ENCODE assay signal across 1 cellular context in the genomic region with DNA sequence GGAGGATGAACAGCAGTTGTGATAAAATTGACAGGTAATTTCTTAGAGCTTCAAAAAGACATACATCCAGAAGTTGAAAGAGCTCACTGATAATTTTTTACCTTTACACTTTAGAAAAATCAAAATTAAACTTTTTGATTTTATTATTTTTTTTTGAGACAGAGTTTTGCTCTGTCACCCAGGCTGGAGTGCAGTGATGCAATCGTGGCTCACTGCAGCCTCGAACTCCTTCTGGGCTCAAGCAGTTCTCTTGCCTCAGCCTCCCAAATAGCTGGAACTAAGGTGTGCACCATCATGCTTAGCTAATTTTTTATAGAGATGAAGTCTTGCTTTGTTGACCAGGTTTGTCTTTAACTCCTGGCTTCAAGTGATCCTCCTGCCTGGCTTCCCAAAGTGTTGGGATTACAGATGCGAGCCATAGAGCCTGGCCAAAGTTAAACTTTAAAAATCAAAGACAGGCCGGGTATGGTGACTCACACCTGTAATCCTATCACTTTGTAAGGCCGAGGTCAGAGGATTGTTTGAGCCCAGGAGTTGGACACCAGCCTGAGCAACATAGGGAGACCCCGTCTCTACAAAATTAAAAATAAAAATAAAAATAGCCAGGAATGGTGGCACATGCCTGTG.
A peak's percentile ranks its signal among the peaks of the same experiment; 100 is the strongest.
TF ChIP-seq lines count a peak whose summit lies in the region.

No MANE protein-coding gene starts in this region.

TF ChIP-seq in HCT116, 20 proteins besides CTCF, POLR2A, EP300 and RAD21:
- peak; percentile 11 for TF ChIP-seq TCF7L2 (IDR thresholded peaks at IDR 0.05; ENCODE audit: borderline replicate concordance, extremely low read depth, insufficient read depth, insufficient read length)
- TF ChIP-seq, protein P1, sequence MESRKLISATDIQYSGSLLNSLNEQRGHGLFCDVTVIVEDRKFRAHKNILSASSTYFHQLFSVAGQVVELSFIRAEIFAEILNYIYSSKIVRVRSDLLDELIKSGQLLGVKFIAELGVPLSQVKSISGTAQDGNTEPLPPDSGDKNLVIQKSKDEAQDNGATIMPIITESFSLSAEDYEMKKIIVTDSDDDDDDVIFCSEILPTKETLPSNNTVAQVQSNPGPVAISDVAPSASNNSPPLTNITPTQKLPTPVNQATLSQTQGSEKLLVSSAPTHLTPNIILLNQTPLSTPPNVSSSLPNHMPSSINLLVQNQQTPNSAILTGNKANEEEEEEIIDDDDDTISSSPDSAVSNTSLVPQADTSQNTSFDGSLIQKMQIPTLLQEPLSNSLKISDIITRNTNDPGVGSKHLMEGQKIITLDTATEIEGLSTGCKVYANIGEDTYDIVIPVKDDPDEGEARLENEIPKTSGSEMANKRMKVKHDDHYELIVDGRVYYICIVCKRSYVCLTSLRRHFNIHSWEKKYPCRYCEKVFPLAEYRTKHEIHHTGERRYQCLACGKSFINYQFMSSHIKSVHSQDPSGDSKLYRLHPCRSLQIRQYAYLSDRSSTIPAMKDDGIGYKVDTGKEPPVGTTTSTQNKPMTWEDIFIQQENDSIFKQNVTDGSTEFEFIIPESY (IDR thresholded peaks at IDR 0.05; ENCODE audit: extremely low read depth, insufficient replicate concordance, low read length) = no peak
